Comparison of ENCODE assay signal across 9 cellular contexts in the genomic region with DNA sequence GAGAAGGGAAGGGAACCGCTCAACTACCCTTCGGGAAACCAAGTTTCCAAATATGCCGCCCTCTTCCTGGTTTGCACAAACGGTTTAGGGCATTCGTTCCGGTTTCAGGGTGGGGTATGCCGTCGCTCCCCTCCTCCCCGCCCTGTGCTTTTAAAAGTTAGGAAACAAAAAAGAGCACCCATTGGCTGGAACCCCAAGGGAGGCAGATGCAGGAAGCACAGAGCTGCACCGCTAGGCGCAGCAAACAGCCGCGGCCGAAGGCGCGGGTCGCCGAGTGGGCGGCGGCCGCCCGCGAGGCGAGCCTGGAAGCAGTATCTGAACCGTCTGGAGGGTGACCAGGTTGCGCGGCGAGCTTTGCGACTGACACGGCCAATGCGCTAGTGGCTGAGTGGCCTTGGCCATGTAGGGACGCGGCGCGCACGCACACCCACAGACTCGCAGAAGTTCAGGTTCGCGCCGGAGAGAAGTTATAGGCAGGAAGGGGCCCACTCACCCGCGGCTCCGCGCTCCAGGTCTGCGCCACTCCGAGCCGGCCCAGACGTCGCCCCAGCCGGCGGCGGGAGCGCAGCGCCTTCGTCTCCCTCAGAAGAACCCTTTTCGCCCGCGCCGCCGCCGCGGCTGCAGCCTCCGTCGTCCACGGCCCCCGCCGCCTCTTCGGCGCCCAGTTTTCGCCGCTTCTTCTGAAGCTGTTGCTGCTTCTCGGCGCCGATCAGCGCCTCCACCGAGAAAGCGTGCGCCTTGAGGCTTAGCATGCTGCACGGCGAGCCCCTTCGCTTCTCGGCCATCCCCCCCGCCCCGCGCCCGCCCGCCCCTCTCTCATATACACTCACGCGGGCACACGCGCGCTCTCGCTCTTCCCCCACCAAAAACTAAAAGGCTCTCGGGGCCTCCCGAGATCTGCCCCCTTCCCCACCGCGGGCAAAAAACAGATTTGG. TPM values are rescaled to one million over a fixed set of nuclear protein-coding genes. Genes with fewer than 3 reads are reported as not detected.
DNase-seq lines count a peak whose midpoint lies in the region; ATAC-seq and TF ChIP-seq lines count a peak whose summit lies in the region.
"Had no signal": no experiment of that assay in that cellular context is flagged by ENCODE, and none has a peak within 500 bp of the region (broad histone marks: within the 10 kb centered on the region; RNA-seq: fewer than 3 reads in every experiment).

No MANE protein-coding gene starts in this region.

- peaks cover 100% of the 10 kb centered on the region for H3K27me3 Mint-ChIP-seq in neural crest cell (ENCODE audit: low read depth)

- H3K36me3 ChIP-seq in SJCRH30 (peaks cover 16% of the 10 kb centered on the region), PC-9 (ENCODE audit: low read depth) (no peaks in the 10 kb centered on the region)

- intact Hi-C loops in PC-9 (cut with micrococcal nuclease; ENCODE audit: unreplicated experiment), result loop anchor here (10.0 kb wide), 1 partner anchor 209 kb away; no protein-coding TSS in a partner anchor

- H3K4me1 Mint-ChIP-seq in neural crest cell, result peaks cover 9% of the 10 kb centered on the region

- no peaks in the 10 kb centered on the region for H3K79me2 ChIP-seq in PC-9 (ENCODE audit: low read depth)

- CTCF ChIA-PET in PC-9 (lab: Charles Lee), result no interaction called here

- peaks cover 4% of the 10 kb centered on the region for H3K36me3 Mint-ChIP-seq in neural crest cell (ENCODE audit: low read depth)

- H3K4me1 ChIP-seq in SJCRH30 (peaks cover 9% of the 10 kb centered on the region), PC-9 (replicated peaks; ENCODE audit: insufficient read depth) (no peaks in the 10 kb centered on the region)

- H3K9me3 ChIP-seq in SJCRH30 (replicated peaks) (no peaks in the 10 kb centered on the region), PC-9 (ENCODE audit: insufficient read depth, low read depth) (no peaks in the 10 kb centered on the region)

- H3K9me2 ChIP-seq in PC-9 (ENCODE audit: insufficient read depth), result no peaks in the 10 kb centered on the region

- no peaks in the 10 kb centered on the region for H4K20me1 ChIP-seq in PC-9 (ENCODE audit: insufficient read depth)

- H3F3A ChIP-seq in PC-9 (ENCODE audit: insufficient read depth, low read depth), result no peaks in the 10 kb centered on the region

- BruUV-seq in PC-9 (replicated peaks; lab: Mats Ljungman, UMichigan), result no TSS peak

- TF ChIP-seq CTCF in neural crest cell (conservative IDR thresholded peaks at IDR 0.05) (no peak), PC-9 (conservative IDR thresholded peaks at IDR 0.05) (no peak)

- DNase-seq in GM03348 (ENCODE audit: low spot score) (peak; percentile 91), SJCRH30 (peak; percentile 86 to 87), neural crest cell (ENCODE audit: low read depth, low spot score) (peak; percentile 18), NCI-H2107 (lab: John Stamatoyannopoulos, UW) (no peak), PC-9 (no peak), SKM-1 treated with dmso at 0.1 percent for 144 hours (lab: John Stamatoyannopoulos, UW; ENCODE audit: unreplicated experiment) (no peak)

- H3K27ac Mint-ChIP-seq in neural crest cell (ENCODE audit: unreplicated experiment), result no peak overlapping the region

- H3K27me3 ChIP-seq in SJCRH30 (no peaks in the 10 kb centered on the region), PC-9 (ENCODE audit: insufficient read depth, low read depth) (no peaks in the 10 kb centered on the region)

- no peaks in the 10 kb centered on the region for H3K9me3 Mint-ChIP-seq in neural crest cell

- ATAC-seq in esophagus mucosa (peak; percentile 81), HG03045 (IDR thresholded peaks at IDR 0.05; ENCODE audit: unreplicated experiment) (no peak)

- no peak overlapping the region for H2AFZ ChIP-seq in PC-9

- H3K27ac ChIP-seq in SJCRH30 (peak overlapping the region; percentile 99), PC-9 (no peak overlapping the region)

- POLR2A ChIA-PET in PC-9 (lab: Charles Lee; ENCODE audit: unreplicated experiment), result no interaction called here

- peak overlapping the region; percentile 89 for H3K4me3 Mint-ChIP-seq in neural crest cell

- peak overlapping the region; percentile 91 for H3K4me3 ChIP-seq in SJCRH30
- no peak overlapping the region for H3K4me3 ChIP-seq in PC-9

- no peak overlapping the region for H3K4me2 ChIP-seq in PC-9

RNA-seq across cellular contexts. Expression of a gene that starts 0.7 kb away (rescaled TPM):
- 24.9 and 26.8 TPM in 2 replicates for total RNA-seq in SJCRH30 (2014; rRNA removed; shearing (Covaris generic))
- total RNA-seq in esophagus mucosa (1.6 TPM), neural crest cell (0.27 and 0.47 TPM in 2 replicates), PC-9 (2021) (not detected in 2 replicates)
- total RNA-seq: M059J had no signal

Comparison
In these comparisons a context has a peak if more than half of its experiments do, and no peak if none do; other contexts are left out.
1. DNase-seq: peak in GM03348 (single experiment), SJCRH30 (2 of 2) and neural crest cell (single experiment); none in NCI-H2107 (single experiment), PC-9 (0 of 2) and SKM-1 treated with dmso at 0.1 percent for 144 hours (single experiment).